In the genomic region with DNA sequence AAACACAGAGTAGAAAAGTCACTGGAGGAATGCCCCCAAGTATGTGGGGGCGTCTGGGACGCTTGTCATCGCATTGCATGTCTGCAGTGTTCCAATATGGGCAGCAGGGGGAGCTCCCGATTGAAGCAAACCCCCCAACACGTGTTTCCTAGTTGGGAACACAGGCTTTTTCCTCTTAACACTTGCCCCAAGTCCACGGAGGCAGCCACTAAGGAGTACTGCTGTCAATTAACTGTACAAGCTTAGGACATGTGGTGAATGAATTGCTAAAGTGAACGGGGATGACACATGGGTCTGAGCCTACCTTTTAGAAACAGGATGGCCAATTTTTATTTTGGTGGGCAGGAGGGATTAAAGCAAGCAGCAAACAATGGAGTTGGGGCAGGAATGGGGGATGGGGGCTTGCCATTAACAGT, we compare ENCODE assay signal across 1 cellular context.
TF ChIP-seq lines count a peak whose summit lies in the region.

No MANE protein-coding gene starts in this region.

TF ChIP-seq in GM12878, 131 proteins besides CTCF, POLR2A, EP300 and RAD21 (continued from another document):
- TF ChIP-seq, protein P1, sequence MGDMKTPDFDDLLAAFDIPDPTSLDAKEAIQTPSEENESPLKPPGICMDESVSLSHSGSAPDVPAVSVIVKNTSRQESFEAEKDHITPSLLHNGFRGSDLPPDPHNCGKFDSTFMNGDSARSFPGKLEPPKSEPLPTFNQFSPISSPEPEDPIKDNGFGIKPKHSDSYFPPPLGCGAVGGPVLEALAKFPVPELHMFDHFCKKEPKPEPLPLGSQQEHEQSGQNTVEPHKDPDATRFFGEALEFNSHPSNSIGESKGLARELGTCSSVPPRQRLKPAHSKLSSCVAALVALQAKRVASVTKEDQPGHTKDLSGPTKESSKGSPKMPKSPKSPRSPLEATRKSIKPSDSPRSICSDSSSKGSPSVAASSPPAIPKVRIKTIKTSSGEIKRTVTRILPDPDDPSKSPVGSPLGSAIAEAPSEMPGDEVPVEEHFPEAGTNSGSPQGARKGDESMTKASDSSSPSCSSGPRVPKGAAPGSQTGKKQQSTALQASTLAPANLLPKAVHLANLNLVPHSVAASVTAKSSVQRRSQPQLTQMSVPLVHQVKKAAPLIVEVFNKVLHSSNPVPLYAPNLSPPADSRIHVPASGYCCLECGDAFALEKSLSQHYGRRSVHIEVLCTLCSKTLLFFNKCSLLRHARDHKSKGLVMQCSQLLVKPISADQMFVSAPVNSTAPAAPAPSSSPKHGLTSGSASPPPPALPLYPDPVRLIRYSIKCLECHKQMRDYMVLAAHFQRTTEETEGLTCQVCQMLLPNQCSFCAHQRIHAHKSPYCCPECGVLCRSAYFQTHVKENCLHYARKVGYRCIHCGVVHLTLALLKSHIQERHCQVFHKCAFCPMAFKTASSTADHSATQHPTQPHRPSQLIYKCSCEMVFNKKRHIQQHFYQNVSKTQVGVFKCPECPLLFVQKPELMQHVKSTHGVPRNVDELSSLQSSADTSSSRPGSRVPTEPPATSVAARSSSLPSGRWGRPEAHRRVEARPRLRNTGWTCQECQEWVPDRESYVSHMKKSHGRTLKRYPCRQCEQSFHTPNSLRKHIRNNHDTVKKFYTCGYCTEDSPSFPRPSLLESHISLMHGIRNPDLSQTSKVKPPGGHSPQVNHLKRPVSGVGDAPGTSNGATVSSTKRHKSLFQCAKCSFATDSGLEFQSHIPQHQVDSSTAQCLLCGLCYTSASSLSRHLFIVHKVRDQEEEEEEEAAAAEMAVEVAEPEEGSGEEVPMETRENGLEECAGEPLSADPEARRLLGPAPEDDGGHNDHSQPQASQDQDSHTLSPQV (IDR thresholded peaks at IDR 0.05), result no peak
- TF ChIP-seq GATAD2B (conservative IDR thresholded peaks at IDR 0.05; ENCODE audit: low read depth) (no peak), LARP7 (IDR thresholded peaks at IDR 0.05) (0 out of 2 replicates have a peak, but pooled peaks have one; percentile 12), ZBED1 (IDR thresholded peaks at IDR 0.05; ENCODE audit: borderline replicate concordance) (no peak), RUNX3 (IDR thresholded peaks at IDR 0.05; ENCODE audit: low read length) (no peak; the same call in 1 of the 2 replicates), IRF4 (IDR thresholded peaks at IDR 0.05; ENCODE audit: low read depth, low read length) (0 out of 2 replicates have a peak, but pooled peaks have one; percentile 27), YY1 (IDR thresholded peaks at IDR 0.05; ENCODE audit: low read depth, low read length) (0 out of 2 replicates have a peak, but pooled peaks have one; percentile 49), EGR1 (IDR thresholded peaks at IDR 0.05; ENCODE audit: borderline replicate concordance in 1 of 2, low read depth in 2 of 2, low read length in 2 of 2) (peak in 1 of 2 experiments; percentile 83; a peak in 2 of 3 replicates), MXI1 (IDR thresholded peaks at IDR 0.05; ENCODE audit: low read depth, low read length) (peak; percentile 66; the same call in 1 of the 2 replicates), SMC3 (IDR thresholded peaks at IDR 0.05; ENCODE audit: borderline replicate concordance, low read length) (peak; percentile 72; the same call in 1 of the 2 replicates), RAD51 (IDR thresholded peaks at IDR 0.05) (peak; percentile 36; the same call in 1 of the 2 replicates), CREB1 (IDR thresholded peaks at IDR 0.05; ENCODE audit: low read depth) (peak; percentile 47; the same call in 1 of the 2 replicates), SIN3A (IDR thresholded peaks at IDR 0.05; ENCODE audit: low read depth, low read length) (no peak), MYB (IDR thresholded peaks at IDR 0.05; ENCODE audit: borderline replicate concordance, low read depth, low read length) (no peak), HDAC2 (IDR thresholded peaks at IDR 0.05) (no peak), JUND (IDR thresholded peaks at IDR 0.05; ENCODE audit: low read depth, low read length) (no peak), FOS (IDR thresholded peaks at IDR 0.05; ENCODE audit: borderline replicate concordance, extremely low read depth, insufficient read length) (no peak), GABPA (IDR thresholded peaks at IDR 0.05; ENCODE audit: low read depth) (no peak), CBX3 (IDR thresholded peaks at IDR 0.05; ENCODE audit: borderline replicate concordance, low read depth) (no peak), POU2F2 (IDR thresholded peaks at IDR 0.05; ENCODE audit: borderline replicate concordance, low read depth, low read length) (peak; percentile 37; the same call in 1 of the 3 replicates), ETV6 (conservative IDR thresholded peaks at IDR 0.05 in 1 of 2, IDR thresholded peaks at IDR 0.05 in 1 of 2; ENCODE audit: borderline replicate concordance in 1 of 2, low read depth in 1 of 2) (no peak), SMARCA5 (IDR thresholded peaks at IDR 0.05) (no peak)
- TF ChIP-seq, protein P2, sequence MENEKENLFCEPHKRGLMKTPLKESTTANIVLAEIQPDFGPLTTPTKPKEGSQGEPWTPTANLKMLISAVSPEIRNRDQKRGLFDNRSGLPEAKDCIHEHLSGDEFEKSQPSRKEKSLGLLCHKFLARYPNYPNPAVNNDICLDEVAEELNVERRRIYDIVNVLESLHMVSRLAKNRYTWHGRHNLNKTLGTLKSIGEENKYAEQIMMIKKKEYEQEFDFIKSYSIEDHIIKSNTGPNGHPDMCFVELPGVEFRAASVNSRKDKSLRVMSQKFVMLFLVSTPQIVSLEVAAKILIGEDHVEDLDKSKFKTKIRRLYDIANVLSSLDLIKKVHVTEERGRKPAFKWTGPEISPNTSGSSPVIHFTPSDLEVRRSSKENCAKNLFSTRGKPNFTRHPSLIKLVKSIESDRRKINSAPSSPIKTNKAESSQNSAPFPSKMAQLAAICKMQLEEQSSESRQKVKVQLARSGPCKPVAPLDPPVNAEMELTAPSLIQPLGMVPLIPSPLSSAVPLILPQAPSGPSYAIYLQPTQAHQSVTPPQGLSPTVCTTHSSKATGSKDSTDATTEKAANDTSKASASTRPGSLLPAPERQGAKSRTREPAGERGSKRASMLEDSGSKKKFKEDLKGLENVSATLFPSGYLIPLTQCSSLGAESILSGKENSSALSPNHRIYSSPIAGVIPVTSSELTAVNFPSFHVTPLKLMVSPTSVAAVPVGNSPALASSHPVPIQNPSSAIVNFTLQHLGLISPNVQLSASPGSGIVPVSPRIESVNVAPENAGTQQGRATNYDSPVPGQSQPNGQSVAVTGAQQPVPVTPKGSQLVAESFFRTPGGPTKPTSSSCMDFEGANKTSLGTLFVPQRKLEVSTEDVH (IDR thresholded peaks at IDR 0.05; ENCODE audit: low read depth, partially characterized antibody), result no peak
- TF ChIP-seq, protein P3, sequence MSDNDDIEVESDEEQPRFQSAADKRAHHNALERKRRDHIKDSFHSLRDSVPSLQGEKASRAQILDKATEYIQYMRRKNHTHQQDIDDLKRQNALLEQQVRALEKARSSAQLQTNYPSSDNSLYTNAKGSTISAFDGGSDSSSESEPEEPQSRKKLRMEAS (IDR thresholded peaks at IDR 0.05; ENCODE audit: low read depth, low read length), result peak; percentile 95
- TF ChIP-seq, protein P4, sequence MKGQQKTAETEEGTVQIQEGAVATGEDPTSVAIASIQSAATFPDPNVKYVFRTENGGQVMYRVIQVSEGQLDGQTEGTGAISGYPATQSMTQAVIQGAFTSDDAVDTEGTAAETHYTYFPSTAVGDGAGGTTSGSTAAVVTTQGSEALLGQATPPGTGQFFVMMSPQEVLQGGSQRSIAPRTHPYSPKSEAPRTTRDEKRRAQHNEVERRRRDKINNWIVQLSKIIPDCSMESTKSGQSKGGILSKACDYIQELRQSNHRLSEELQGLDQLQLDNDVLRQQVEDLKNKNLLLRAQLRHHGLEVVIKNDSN (IDR thresholded peaks at IDR 0.05; ENCODE audit: borderline replicate concordance, extremely low read length, insufficient read depth, low read depth, low read length), result no peak
